ENCODE assay signal across 32 cellular contexts in genomic region chr5:101653996-101654395, GRCh38.
"Had no signal": no experiment of that assay in that cellular context is flagged by ENCODE, and none has a peak within 500 bp of the region (broad histone marks: within the 10 kb centered on the region; RNA-seq: fewer than 3 reads in every experiment).

No MANE protein-coding gene starts in this region.

- H3K4me3 Mint-ChIP-seq: T-cell had no signal

- H3K4me1 ChIP-seq: Peyer's patch, SJSA1 had no signal

- H3K27ac ChIP-seq: KMS-11, Peyer's patch, SJSA1 had no signal

- H3K9ac ChIP-seq: KMS-11, SK-N-SH had no signal

- H3K27ac Mint-ChIP-seq: T-cell had no signal

- H3K4me3 ChIP-seq: K562, MG63, Peyer's patch, SJSA1 had no signal

- H3K4me2 ChIP-seq: KMS-11, SK-N-SH had no signal

- H3K27me3 Mint-ChIP-seq: T-cell had no signal

- H3K4me1 Mint-ChIP-seq: T-cell had no signal

- H3K9me3 Mint-ChIP-seq: T-cell had no signal

- H3K9me2 ChIP-seq: SK-N-SH had no signal

- H3K27me3 ChIP-seq: MG63, Peyer's patch, SJSA1 had no signal

- DNase-seq: Kasumi-1, MG63, NCI-H1048, NCI-H1092 treated with DMSO at 0.1 percent for 48 hours, NCI-H1105 treated with DMSO at 0.1 percent for 48 hours, NCI-H1417, NCI-H1436, NCI-H146, NCI-H1694, NCI-H187, NCI-H1930, NCI-H2029 treated with DMSO at 0.1 percent for 48 hours, NCI-H2081 treated with DMSO at 0.1 percent for 48 hours, NCI-H2107, NCI-H2171, NCI-H226, NCI-H446 treated with DMSO at 0.1 percent for 48 hours, NCI-H510A, NCI-H524, NCI-H526, NCI-H69, NCI-H748 treated with DMSO at 0.1 percent for 48 hours, NCI-H82, Peyer's patch, Right ventricle myocardium superior, RPMI8226, SHP77 treated with DMSO at 0.1 percent for 48 hours, SK-N-SH, T-cell had no signal

- ATAC-seq: K562, T-cell had no signal

- H3K36me3 ChIP-seq: MG63, Peyer's patch, SJSA1 had no signal

- H3K36me3 Mint-ChIP-seq: T-cell had no signal

- H3K9me3 ChIP-seq: MG63, Peyer's patch, SJSA1, SK-N-SH had no signal
